ENCODE assay signal across 8 cellular contexts in genomic region chr3:13452490-13453335, GRCh38. TPM values are rescaled to one million over a fixed set of nuclear protein-coding genes. Genes with fewer than 3 reads are reported as not detected.
DNase-seq lines count a peak whose midpoint lies in the region; ATAC-seq lines count a peak whose summit lies in the region.

No MANE protein-coding gene starts in this region.

- intact Hi-C loops in left ventricle myocardium superior (cut with micrococcal nuclease), result loop anchor here (10.0 kb wide), 1 partner anchor 358 kb away; no protein-coding TSS in a partner anchor

- H3K36me3 Mint-ChIP-seq in IgD-negative memory B cell, result no peaks in the 10 kb centered on the region

- no peaks in the 10 kb centered on the region for H3K27me3 ChIP-seq in SJSA1 (replicated peaks)

- no peaks in the 10 kb centered on the region for H3K36me3 ChIP-seq in SJSA1

- peak in 1 of 2 experiments; percentile 44 for DNase-seq in SJSA1 (ENCODE audit: low read depth in 1 of 2, low spot score in 2 of 2)
- DNase-seq in anterior cingulate cortex (lab: John Stamatoyannopoulos, UW), result peak in 44 of 58 donors; percentile 10 to 82 (median 39)
- DNase-seq in left ventricle myocardium superior, result no peak
- peak; percentile 63 for DNase-seq in renal cortical epithelial cell (ENCODE audit: low read depth)
- no peak for DNase-seq in NCI-H187 (lab: John Stamatoyannopoulos, UW)

- H3K4me1 Mint-ChIP-seq in IgD-negative memory B cell, result peaks cover 6 to 13% (median 10%) of the 10 kb centered on the region in 3 donors

- H3K9me3 Mint-ChIP-seq in IgD-negative memory B cell, result no peaks in the 10 kb centered on the region

- peak; percentile 60 for ATAC-seq in left ventricle myocardium superior
- ATAC-seq in HG03108 (IDR thresholded peaks at IDR 0.05; ENCODE audit: unreplicated experiment), result no peak

- no peak overlapping the region for H3K27ac ChIP-seq in SJSA1

- H3K9me3 ChIP-seq in SJSA1 (replicated peaks), result no peaks in the 10 kb centered on the region

- H3K4me3 ChIP-seq in GM08714 (ENCODE audit: low read length) (peak overlapping the region; percentile 48; the same call in 1 of the 2 replicates), SJSA1 (peak overlapping the region; percentile 14)

- H3K27me3 Mint-ChIP-seq in IgD-negative memory B cell, result peaks cover under 1% of the 10 kb centered on the region

- peaks cover 8% of the 10 kb centered on the region for H3K4me1 ChIP-seq in SJSA1 (replicated peaks)

- H3K27ac Mint-ChIP-seq in IgD-negative memory B cell, result peak overlapping the region; percentile 64 to 95 (median 78)

- peak overlapping the region; percentile 74 to 98 (median 90) for H3K4me3 Mint-ChIP-seq in IgD-negative memory B cell

RNA-seq across cellular contexts. Expression of gene HDAC11, which starts 27.4 kb away (rescaled TPM):
- polyA plus RNA-seq in IgD-negative memory B cell, result 1.3 TPM
- total RNA-seq in SJSA1 (2014; rRNA removed; shearing (Covaris generic)), result 4.8 and 8.1 TPM in 2 replicates
- total RNA-seq in left ventricle myocardium superior (39.8 TPM), renal cortical epithelial cell (18.4 and 23.7 TPM in 2 replicates)

RNA-seq across cellular contexts. Expression of gene NUP210, which starts 32.6 kb away (rescaled TPM):
- polyA plus RNA-seq in IgD-negative memory B cell, result 72.2 TPM
- 0.05 TPM in 1 of 2 replicates, not detected in the other for total RNA-seq in SJSA1 (2014; rRNA removed; shearing (Covaris generic))
- total RNA-seq in left ventricle myocardium superior (3.9 TPM), renal cortical epithelial cell (3.6 and 20.8 TPM in 2 replicates)

Comparison
In these comparisons a context has a peak if more than half of its experiments do, and no peak if none do; other contexts are left out.
1. DNase-seq: peak in anterior cingulate cortex (44 of 58) and renal cortical epithelial cell (single experiment); none in left ventricle myocardium superior (single experiment) and NCI-H187 (0 of 2).